8 cellular contexts compared by ENCODE assay signal in the genomic region with DNA sequence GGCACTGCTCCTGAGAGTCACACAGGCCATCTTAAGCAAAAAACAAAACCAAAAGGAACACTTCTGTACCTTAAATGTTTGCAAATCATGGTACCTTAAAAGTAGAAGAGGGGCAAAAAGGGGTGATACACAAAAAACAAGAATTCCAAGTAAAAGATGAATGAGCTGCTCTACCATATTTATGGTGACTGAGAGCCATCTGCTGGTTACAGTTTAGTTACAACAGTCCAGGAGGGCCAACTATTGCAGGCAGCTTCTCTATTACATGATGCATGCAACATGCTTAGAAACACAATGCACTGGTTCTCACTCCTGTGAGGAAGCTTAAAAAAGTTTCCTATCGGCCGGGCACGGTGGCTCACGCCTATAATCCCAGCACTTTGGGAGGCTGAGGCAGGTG. TPM values are rescaled to one million over a fixed set of nuclear protein-coding genes. Genes with fewer than 3 reads are reported as not detected.
DNase-seq lines count a peak whose midpoint lies in the region; ATAC-seq and TF ChIP-seq lines count a peak whose summit lies in the region.

No MANE protein-coding gene starts in this region.

- H3K36me3 ChIP-seq in upper lobe of right lung = no peaks in the 10 kb centered on the region

- DNase-seq in SIG-M5 treated with dmso at 0.1 percent for 504 hours (lab: John Stamatoyannopoulos, UW; ENCODE audit: unreplicated experiment) (peak; percentile 6), SIG-M5 (lab: John Stamatoyannopoulos, UW) (no peak), NCI-H1092 (lab: John Stamatoyannopoulos, UW) (peak; percentile 3), astrocyte of the cerebellum (ENCODE audit: low read depth) (peak; percentile 49), inferior parietal cortex (ENCODE audit: extremely low spot score) (peak; percentile 82), upper lobe of right lung (no peak), islet precursor cell (no peak)

- H3K27ac ChIP-seq in upper lobe of right lung = no peak overlapping the region

- ATAC-seq in upper lobe of right lung (peak; percentile 48), HG03469 (IDR thresholded peaks at IDR 0.05; ENCODE audit: unreplicated experiment) (no peak)

- no peaks in the 10 kb centered on the region for H3K4me1 ChIP-seq in upper lobe of right lung

- in situ Hi-C loops in astrocyte of the cerebellum (cut with HindIII; ENCODE audit: low sequenced_read_pairs) = no loop called here

- H3K4me3 ChIP-seq in astrocyte of the cerebellum (ENCODE audit: low read depth, low read length) (no peak overlapping the region), upper lobe of right lung (no peak overlapping the region)

- H3K27me3 ChIP-seq in upper lobe of right lung = no peaks in the 10 kb centered on the region

- H3K9me3 ChIP-seq in upper lobe of right lung = no peaks in the 10 kb centered on the region

- intact Hi-C loops in upper lobe of right lung (cut with DNase I) = loop anchor here (10.0 kb wide), 1 partner anchor 527 kb away; no protein-coding TSS in a partner anchor

- peak; percentile 57 for TF ChIP-seq CTCF in astrocyte of the cerebellum (IDR thresholded peaks at IDR 0.05; ENCODE audit: low read depth, low read length, missing control alignments)
- TF ChIP-seq CTCF in upper lobe of right lung (IDR thresholded peaks at IDR 0.05) = peak; percentile 46

RNA-seq across cellular contexts. Expression of a gene that starts 53.5 kb away (rescaled TPM):
- 52.5 TPM for total RNA-seq in upper lobe of right lung

RNA-seq across cellular contexts. Expression of a gene that starts 54.4 kb away (rescaled TPM):
- total RNA-seq in upper lobe of right lung = not detected

Comparison
In these comparisons a context has a peak if more than half of its experiments do, and no peak if none do; other contexts are left out.
1. DNase-seq: peak in SIG-M5 treated with dmso at 0.1 percent for 504 hours (single experiment), NCI-H1092 (single experiment), astrocyte of the cerebellum (single experiment) and inferior parietal cortex (single experiment); none in SIG-M5 (single experiment), upper lobe of right lung (single experiment) and islet precursor cell (single experiment).